Comparison of ENCODE assay signal across 1 cellular context in genomic region chr15:84983711-84984110, GRCh38.
TF ChIP-seq lines count a peak whose summit lies in the region.

No MANE protein-coding gene starts in this region.

TF ChIP-seq in IMR-90, 13 proteins besides CTCF, POLR2A, EP300 and RAD21 (continued from another document):
- TF ChIP-seq USF2 (IDR thresholded peaks at IDR 0.05; ENCODE audit: low read depth, low read length) = no peak
